18 cellular contexts compared by ENCODE assay signal in the genomic region with DNA sequence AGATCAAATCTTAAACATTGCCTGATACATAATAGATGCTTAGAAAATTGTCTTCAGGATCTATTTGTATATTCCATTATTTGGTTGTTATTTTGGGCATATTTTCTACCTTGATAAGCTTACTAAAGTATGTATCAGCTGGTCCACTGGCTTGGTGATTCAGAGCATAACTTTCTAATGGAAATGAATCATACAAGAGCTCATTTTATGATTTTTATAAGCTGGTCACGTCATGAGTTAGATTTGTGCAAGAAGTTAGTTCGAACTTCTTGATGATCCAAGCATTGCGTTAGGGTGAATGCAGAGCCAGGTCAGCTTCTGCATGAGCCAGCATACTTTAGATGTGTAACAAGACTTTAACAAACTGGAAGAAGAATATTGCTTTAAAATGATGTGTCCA.
DNase-seq lines count a peak whose midpoint lies in the region; ATAC-seq, FAIRE-seq and TF ChIP-seq lines count a peak whose summit lies in the region.
"Had no signal": no experiment of that assay in that cellular context is flagged by ENCODE, and none has a peak within 500 bp of the region (broad histone marks: within the 10 kb centered on the region; RNA-seq: fewer than 3 reads in every experiment).

No MANE protein-coding gene starts in this region.

- no peaks in the 10 kb centered on the region for H3K9me3 ChIP-seq in T-helper 17 cell (ENCODE audit: control insufficient read depth, low read length, poor library complexity, severe bottlenecking)
- H3K9me3 ChIP-seq: BLaER1, esophagus squamous epithelium, right lobe of liver, transverse colon had no signal

- no peak for TF ChIP-seq CTCF in bronchial epithelial cell (IDR thresholded peaks at IDR 0.05; ENCODE audit: insufficient read depth, low read length, severe bottlenecking)

- no peaks in the 10 kb centered on the region for H3K4me1 Mint-ChIP-seq in T-helper 17 cell

- no peak overlapping the region for H3K27ac Mint-ChIP-seq in T-helper 17 cell
- H3K27ac Mint-ChIP-seq: activated naive CD8-positive, alpha-beta T cell; neural progenitor cell had no signal

- H3K4me3 ChIP-seq in bronchial epithelial cell (ENCODE audit: low read depth, low read length): no peak overlapping the region
- H3K4me3 ChIP-seq: BLaER1, esophagus squamous epithelium, neural progenitor cell, right lobe of liver, transverse colon had no signal

- no peaks in the 10 kb centered on the region for H3K27me3 ChIP-seq in bronchial epithelial cell (ENCODE audit: control insufficient read depth, insufficient read depth, low read length)
- H3K27me3 ChIP-seq: BLaER1, esophagus squamous epithelium, neural progenitor cell, right lobe of liver, transverse colon had no signal

- FAIRE-seq in bronchial epithelial cell (lab: Jason Lieb, UNC): no peak

- DNase-seq in AG08396 (ENCODE audit: low spot score): peak; percentile 18
- peak; percentile 80 for DNase-seq in LHCN-M2 (ENCODE audit: low read depth)
- DNase-seq in bronchial epithelial cell (ENCODE audit: low read depth): peak; percentile 92
- DNase-seq in iris pigment epithelial cell (ENCODE audit: low read depth): peak; percentile 79
- DNase-seq in T-helper 17 cell: no peak
- DNase-seq in stimulated activated CD8-positive, alpha-beta memory T cell treated with anti-CD3 and anti-CD28 coated beads, Interleukin-4, amount 100 ng/mL, for 48 hours: no peak
- DNase-seq in NOMO-1 treated with dmso at 0.1 percent for 144 hours (lab: John Stamatoyannopoulos, UW; ENCODE audit: unreplicated experiment): no peak
- no peak for DNase-seq in islet precursor cell
- DNase-seq: DMS 273 treated with DMSO at 0.1 percent for 48 hours; esophagus squamous epithelium; NCI-H1092; NCI-H2171; right lobe of liver; stimulated activated CD4-positive, alpha-beta T cell treated with anti-CD3 and anti-CD28 coated beads, Interleukin-4, amount 100 ng/mL, for 24 hours; transverse colon had no signal

- H3K36me3 ChIP-seq in bronchial epithelial cell (ENCODE audit: control insufficient read depth, insufficient read depth, low read length): no peaks in the 10 kb centered on the region
- H3K36me3 ChIP-seq: BLaER1, esophagus squamous epithelium, neural progenitor cell, right lobe of liver, transverse colon had no signal

- H3K4me3 Mint-ChIP-seq in T-helper 17 cell: no peak overlapping the region
- H3K4me3 Mint-ChIP-seq: activated naive CD8-positive, alpha-beta T cell; neural progenitor cell had no signal

- no peaks in the 10 kb centered on the region for H3K36me3 Mint-ChIP-seq in T-helper 17 cell (ENCODE audit: low read depth)
- H3K36me3 Mint-ChIP-seq: activated naive CD8-positive, alpha-beta T cell; neural progenitor cell had no signal

- no peak for ATAC-seq in T-helper 17 cell
- ATAC-seq: right lobe of liver had no signal

- H3K27me3 Mint-ChIP-seq in T-helper 17 cell: no peaks in the 10 kb centered on the region
- H3K27me3 Mint-ChIP-seq: activated naive CD8-positive, alpha-beta T cell had no signal

Comparison
In these comparisons a context has a peak if more than half of its experiments do, and no peak if none do; other contexts are left out.
1. DNase-seq: peak in AG08396 (single experiment), LHCN-M2 (single experiment), bronchial epithelial cell (single experiment) and iris pigment epithelial cell (single experiment); none in T-helper 17 cell (0 of 3), stimulated activated CD8-positive, alpha-beta memory T cell treated with anti-CD3 and anti-CD28 coated beads, Interleukin-4, amount 100 ng/mL, for 48 hours (single experiment), NOMO-1 treated with dmso at 0.1 percent for 144 hours (single experiment) and islet precursor cell (single experiment).